ENCODE assay signal across 22 cellular contexts in genomic region chr6:46688966-46689335, GRCh38. TPM values are rescaled to one million over a fixed set of nuclear protein-coding genes. Genes with fewer than 3 reads are reported as not detected.
DNase-seq lines count a peak whose midpoint lies in the region; ATAC-seq, FAIRE-seq and TF ChIP-seq lines count a peak whose summit lies in the region.
"Had no signal": no experiment of that assay in that cellular context is flagged by ENCODE, and none has a peak within 500 bp of the region (broad histone marks: within the 10 kb centered on the region; RNA-seq: fewer than 3 reads in every experiment).

No MANE protein-coding gene starts in this region.

- H3K27ac ChIP-seq in GM23338 (ENCODE audit: low read depth) (no peak overlapping the region), H1 (ENCODE audit: low read depth, low read length) (no peak overlapping the region), neuronal stem cell (replicated peaks; ENCODE audit: low read length) (no peak overlapping the region)
- H3K27ac ChIP-seq: A549 had no signal

- H3K9me3 Mint-ChIP-seq in GM23338, result no peaks in the 10 kb centered on the region

- H3K79me2 ChIP-seq in GM23338 (replicated peaks; ENCODE audit: insufficient read depth), result no peaks in the 10 kb centered on the region
- H3K79me2 ChIP-seq in H1 (ENCODE audit: control insufficient read depth in 1 of 2, insufficient read depth in 2 of 2, low read length in 2 of 2), result no peaks in the 10 kb centered on the region

- no peak for DNase-seq in GM23338 (ENCODE audit: low spot score)
- DNase-seq in H1 (ENCODE audit: low read depth in 1 of 2, low spot score in 2 of 2), result no peak
- DNase-seq in neuronal stem cell (ENCODE audit: low spot score), result no peak
- no peak for DNase-seq in dedifferentiated amniotic fluid mesenchymal stem cell (ENCODE audit: extremely low spot score)
- DNase-seq: 8988T; ACHN; AML-193; C1 segment of cervical spinal cord; Calu3; CD4-positive, alpha-beta memory T cell; COR-L47; DMS53; DMS79 treated with DMSO at 0.1 percent for 48 hours; GOT3; HCEC 1CT had no signal

- TF ChIP-seq CTCF in GM23338 (conservative IDR thresholded peaks at IDR 0.05; ENCODE audit: low read depth in 2 of 2) (no peak), H1 (IDR thresholded peaks at IDR 0.05; ENCODE audit: control extremely low read depth in 1 of 3, insufficient read depth in 1 of 3, low read depth in 1 of 3, low read length in 3 of 3) (no peak)

- H2BK12ac ChIP-seq in H1 (ENCODE audit: low read depth, low read length) (no peak overlapping the region), neuronal stem cell (ENCODE audit: low read length) (no peak overlapping the region)

- FAIRE-seq in H1 (lab: Jason Lieb, UNC), result no peak
- FAIRE-seq: A549, G401.6, GM12892 had no signal

- H3K9me3 ChIP-seq in H1 (ENCODE audit: insufficient read depth in 2 of 2, low read depth in 1 of 2, low read length in 1 of 2) (no peaks in the 10 kb centered on the region), neuronal stem cell (replicated peaks in 1 of 2; ENCODE audit: control insufficient read depth in 2 of 2, insufficient read depth in 1 of 2, low read depth in 1 of 2, low read length in 2 of 2) (no peaks in the 10 kb centered on the region)
- H3K9me3 ChIP-seq: A549 had no signal

- 0 out of 2 replicates have a peak overlapping the region, but pooled peaks have one; percentile 52 for H2AFZ ChIP-seq in GM23338
- 0 out of 2 replicates have a peak overlapping the region, but pooled peaks have one; percentile 8 for H2AFZ ChIP-seq in H1 (ENCODE audit: low read length)
- no peak overlapping the region for H2AFZ ChIP-seq in neuronal stem cell (ENCODE audit: low read length)

- H3K18ac ChIP-seq in H1 (ENCODE audit: extremely low read depth, low read length) (no peak overlapping the region), neuronal stem cell (ENCODE audit: low read length) (peak overlapping the region; percentile 51)

- H4K5ac ChIP-seq in H1 (ENCODE audit: insufficient read length, low read depth, low read length), result no peak overlapping the region

- no peak overlapping the region for H3K27ac Mint-ChIP-seq in GM23338
- H3K27ac Mint-ChIP-seq: CD4-positive, alpha-beta memory T cell had no signal

- H4K20me1 ChIP-seq in GM23338 (replicated peaks; ENCODE audit: insufficient read depth), result no peaks in the 10 kb centered on the region
- H4K20me1 ChIP-seq in H1 (replicated peaks in 1 of 2; ENCODE audit: control insufficient read depth in 1 of 2, insufficient read depth in 2 of 2, low read length in 2 of 2), result no peaks in the 10 kb centered on the region

- H3K4me2 ChIP-seq in GM23338 (no peak overlapping the region), H1 (ENCODE audit: insufficient read depth in 1 of 2, low read depth in 2 of 2, low read length in 2 of 2) (no peak overlapping the region), neuronal stem cell (ENCODE audit: insufficient read depth, low read length, poor library complexity, severe bottlenecking) (no peak overlapping the region)
- H3K4me2 ChIP-seq: A549 had no signal

- no peak for TF ChIP-seq EP300 in H1 (IDR thresholded peaks at IDR 0.05; ENCODE audit: borderline replicate concordance in 1 of 2, low read depth in 2 of 2, low read length in 2 of 2)

- H4K8ac ChIP-seq in H1 (ENCODE audit: extremely low read depth, insufficient read depth, low read length) (no peak overlapping the region), neuronal stem cell (ENCODE audit: low read depth, low read length) (no peak overlapping the region)

- 95% methylated on average over 11 of the region's 13 CpGs; no CpG with 5 or more reads in 1 of the 2 experiments for WGBS in H1 (ENCODE audit: extremely low coverage in 1 of 2, insufficient coverage in 1 of 2, insufficient read length in 1 of 2, insufficient replicate concordance in 2 of 2, low coverage in 1 of 2, low lambda C conversion rate in 2 of 2, missing lambda C conversion rate in 1 of 2), 2 experiments
- WGBS in neuronal stem cell (ENCODE audit: extremely low coverage in 2 of 2, insufficient read length in 2 of 2, insufficient replicate concordance in 1 of 2), 2 donors, result no CpG with 5 or more reads among the region's 13 CpGs

- H3K9me2 ChIP-seq in GM23338 (ENCODE audit: insufficient read depth), result no peaks in the 10 kb centered on the region

- H3K23me2 ChIP-seq in H1 (ENCODE audit: low read depth, low read length), result 0 out of 2 replicates have a peak, but pooled peaks cover 2% of the 10 kb centered on the region

- ATAC-seq in GM23338 (no peak), GM19467 (IDR thresholded peaks at IDR 0.05; ENCODE audit: unreplicated experiment) (no peak)
- ATAC-seq: A549 had no signal

- no peak overlapping the region for H3K4ac ChIP-seq in H1 (replicated peaks; ENCODE audit: insufficient read length, low read depth, low read length)
- H3K4ac ChIP-seq in neuronal stem cell (ENCODE audit: low read length), result no peak overlapping the region

- no peak for TF ChIP-seq POLR2A in H1 (IDR thresholded peaks at IDR 0.05; ENCODE audit: control extremely low read depth in 1 of 2, low read depth in 2 of 2, low read length in 2 of 2)

- no peak for TF ChIP-seq RAD21 in H1 (IDR thresholded peaks at IDR 0.05 in 1 of 2, conservative IDR thresholded peaks at IDR 0.05 in 1 of 2; ENCODE audit: low read depth in 2 of 2, low read length in 2 of 2)

- H3K14ac ChIP-seq in H1 (ENCODE audit: insufficient read length) (no peak overlapping the region), neuronal stem cell (ENCODE audit: low read length) (peak overlapping the region; percentile 14)

- H3K27me3 ChIP-seq in GM23338 (ENCODE audit: insufficient read depth), result no peaks in the 10 kb centered on the region
- no peaks in the 10 kb centered on the region for H3K27me3 ChIP-seq in H1 (replicated peaks in 1 of 4; ENCODE audit: control insufficient read depth in 3 of 4, extremely low read depth in 1 of 4, insufficient read depth in 3 of 4, low read length in 3 of 4)
- no peaks in the 10 kb centered on the region for H3K27me3 ChIP-seq in neuronal stem cell (ENCODE audit: control insufficient read depth in 3 of 3, insufficient read depth in 3 of 3, low read depth in 1 of 3, low read length in 3 of 3)

- POLR2A ChIA-PET in H1 (lab: Charles Lee; ENCODE audit: partially characterized antibody), result no interaction called here

- H3K23ac ChIP-seq in H1 (ENCODE audit: insufficient read length), result no peak overlapping the region
- H3K23ac ChIP-seq in neuronal stem cell (ENCODE audit: low read depth, low read length, poor library complexity), result no peak overlapping the region

- H3K79me1 ChIP-seq in H1 (ENCODE audit: low read depth, low read length), result no peaks in the 10 kb centered on the region
- no peaks in the 10 kb centered on the region for H3K79me1 ChIP-seq in neuronal stem cell (ENCODE audit: low read depth, low read length)

- H2AK5ac ChIP-seq in H1 (ENCODE audit: low read depth, low read length) (no peak overlapping the region), neuronal stem cell (ENCODE audit: low read depth, low read length) (no peak overlapping the region)

- H3K56ac ChIP-seq in H1 (replicated peaks; ENCODE audit: insufficient read length, low read depth, low read length), result no peak overlapping the region

- H3K27me3 Mint-ChIP-seq in GM23338 (ENCODE audit: insufficient read depth, low read depth, poor library complexity), result peaks cover 6% of the 10 kb centered on the region

- H4K91ac ChIP-seq in H1 (replicated peaks; ENCODE audit: insufficient read length, low read length) (no peak overlapping the region), neuronal stem cell (ENCODE audit: low read depth, low read length, poor library complexity) (no peak overlapping the region)

- H3K4me3 ChIP-seq in GM23338 (no peak overlapping the region), H1 (ENCODE audit: extremely low read depth in 1 of 4, insufficient read depth in 2 of 4, low read depth in 3 of 4, low read length in 4 of 4) (no peak overlapping the region), neuronal stem cell (ENCODE audit: low read length in 2 of 2) (no peak overlapping the region)
- H3K4me3 ChIP-seq: A549 had no signal

- H2BK15ac ChIP-seq in H1 (ENCODE audit: low read length) (no peak overlapping the region), neuronal stem cell (ENCODE audit: low read length) (no peak overlapping the region)

- H3K4me1 ChIP-seq in GM23338 (ENCODE audit: insufficient read depth) (no peaks in the 10 kb centered on the region), H1 (replicated peaks in 1 of 4; ENCODE audit: control insufficient read depth in 3 of 4, insufficient read depth in 4 of 4, low read length in 3 of 4) (no peaks in the 10 kb centered on the region), neuronal stem cell (ENCODE audit: control insufficient read depth in 2 of 2, insufficient read depth in 1 of 2, low read depth in 1 of 2, low read length in 2 of 2) (no peaks in the 10 kb centered on the region)
- H3K4me1 ChIP-seq: A549 had no signal

- H3K4me1 Mint-ChIP-seq in GM23338, result no peaks in the 10 kb centered on the region

- H2BK120ac ChIP-seq in H1 (replicated peaks; ENCODE audit: low read depth, low read length) (no peak overlapping the region), neuronal stem cell (ENCODE audit: low read depth, low read length) (no peak overlapping the region)

- no peak overlapping the region for H2BK20ac ChIP-seq in H1 (ENCODE audit: low read length)

- no peak overlapping the region for H2BK5ac ChIP-seq in H1 (ENCODE audit: low read depth, low read length)
- no peak overlapping the region for H2BK5ac ChIP-seq in neuronal stem cell (ENCODE audit: low read length)

- H3K36me3 Mint-ChIP-seq in GM23338 (ENCODE audit: low read depth), result no peaks in the 10 kb centered on the region
- H3K36me3 Mint-ChIP-seq: CD4-positive, alpha-beta memory T cell had no signal

- no peaks in the 10 kb centered on the region for H3F3A ChIP-seq in GM23338 (replicated peaks; ENCODE audit: low read depth)

- H3K9ac ChIP-seq in H1 (replicated peaks in 1 of 4; ENCODE audit: extremely low read depth in 1 of 4, low read depth in 3 of 4, low read length in 3 of 4) (no peak overlapping the region), neuronal stem cell (ENCODE audit: low read depth, low read length, poor library complexity) (no peak overlapping the region)

- H3K36me3 ChIP-seq in GM23338 (ENCODE audit: insufficient read depth), result no peaks in the 10 kb centered on the region
- no peaks in the 10 kb centered on the region for H3K36me3 ChIP-seq in H1 (ENCODE audit: control insufficient read depth in 2 of 4, insufficient read depth in 4 of 4, low read length in 3 of 4)
- H3K36me3 ChIP-seq in neuronal stem cell (replicated peaks in 1 of 2; ENCODE audit: control insufficient read depth in 2 of 2, insufficient read depth in 2 of 2, low read length in 2 of 2), result no peaks in the 10 kb centered on the region

- CTCF ChIA-PET in H1 (lab: Charles Lee; ENCODE audit: partially characterized antibody), result no interaction called here

- no peak overlapping the region for H3K4me3 Mint-ChIP-seq in GM23338
- H3K4me3 Mint-ChIP-seq: CD4-positive, alpha-beta memory T cell had no signal

RNA-seq across cellular contexts. Expression of gene TDRD6, which starts 1.3 kb away (rescaled TPM):
- 0.14 TPM in 1 of 2 replicates, not detected in the other for total RNA-seq in GM23338 (2014; rRNA removed; shearing (Covaris generic))
- polyA plus RNA-seq in GM23338 (2016; fragmentation: Nextera tagmentation; extraction: Ambion mirVana) (0.10 and 0.24 TPM in 2 replicates), H1 (2011; rRNA removed) (0.02 and 0.06 TPM in 2 replicates)
- 0.19 TPM in 1 of 2 replicates, not detected in the other for total RNA-seq in H1 (2021; fragmentation: NEBNext Ultra II Directional; extraction: Animal tissue kit (Norgen Biotek cat#: 25700))
- polyA plus RNA-seq in H1 (2011; cell fraction: cytosol; rRNA removed), result 0.09 TPM
- 0.27 TPM for polyA plus RNA-seq in H1 (2011; cell fraction: nucleus; rRNA removed)
- 0.05 to 0.83 TPM (median 0.12 TPM) in 4 replicates for polyA plus RNA-seq in H1 (2012, experiment 1 of 2)
- not detected for polyA plus RNA-seq in H1 (2012, experiment 2 of 2)
- 0.04 TPM for polyA plus RNA-seq in H1 (2013, experiment 1 of 2)
- 0.04 TPM for polyA plus RNA-seq in H1 (2013, experiment 2 of 2)
- 0.09 and 0.10 TPM in 2 replicates for polyA minus RNA-seq in H1 (2011; rRNA and poly(A)+ RNA removed)
- polyA minus RNA-seq in H1 (2011; cell fraction: cytosol; rRNA and poly(A)+ RNA removed), result not detected
- polyA minus RNA-seq in H1 (2011; cell fraction: nucleus; rRNA and poly(A)+ RNA removed), result 0.20 TPM
- polyA plus RNA-seq in neuronal stem cell (2013, experiment 1 of 2), result 0.04 TPM
- polyA plus RNA-seq in neuronal stem cell (2013, experiment 2 of 2), result 0.06 TPM
- total RNA-seq: Daoy, H7 had no signal
- polyA plus RNA-seq: BJ; CD4-positive, alpha-beta memory T cell had no signal

RNA-seq across cellular contexts. Expression of gene SLC25A27, which starts 36.2 kb away (rescaled TPM):
- 11.8 and 16.2 TPM in 2 replicates for total RNA-seq in GM23338 (2014; rRNA removed; shearing (Covaris generic))
- 6.0 and 8.5 TPM in 2 replicates for polyA plus RNA-seq in GM23338 (2016; fragmentation: Nextera tagmentation; extraction: Ambion mirVana)
- 8.4 and 9.5 TPM in 2 replicates for total RNA-seq in H1 (2021; fragmentation: NEBNext Ultra II Directional; extraction: Animal tissue kit (Norgen Biotek cat#: 25700))
- polyA plus RNA-seq in H1 (2011; rRNA removed), result 4.9 and 7.3 TPM in 2 replicates
- 13.3 TPM for polyA plus RNA-seq in H1 (2011; cell fraction: cytosol; rRNA removed)
- 18.2 TPM for polyA plus RNA-seq in H1 (2011; cell fraction: nucleus; rRNA removed)
- 13.2 to 19.8 TPM (median 17.1 TPM) in 4 replicates for polyA plus RNA-seq in H1 (2012, experiment 1 of 2)
- polyA plus RNA-seq in H1 (2012, experiment 2 of 2), result 1.1 TPM
- 7.5 TPM for polyA plus RNA-seq in H1 (2013, experiment 1 of 2)
- polyA plus RNA-seq in H1 (2013, experiment 2 of 2), result 5.7 TPM
- polyA minus RNA-seq in H1 (2011; rRNA and poly(A)+ RNA removed), result 3.9 and 4.9 TPM in 2 replicates
- 10.6 TPM for polyA minus RNA-seq in H1 (2011; cell fraction: cytosol; rRNA and poly(A)+ RNA removed)
- polyA minus RNA-seq in H1 (2011; cell fraction: nucleus; rRNA and poly(A)+ RNA removed), result 13.9 TPM
- 18.6 TPM for polyA plus RNA-seq in neuronal stem cell (2013, experiment 1 of 2)
- polyA plus RNA-seq in neuronal stem cell (2013, experiment 2 of 2), result 15.3 TPM
- polyA plus RNA-seq: CD4-positive, alpha-beta memory T cell had no signal

RNA-seq across cellular contexts. Expression of gene CYP39A1, which starts 36.3 kb away (rescaled TPM):
- 1.8 and 3.5 TPM in 2 replicates for total RNA-seq in GM23338 (2014; rRNA removed; shearing (Covaris generic))
- 1.5 and 2.2 TPM in 2 replicates for polyA plus RNA-seq in GM23338 (2016; fragmentation: Nextera tagmentation; extraction: Ambion mirVana)
- total RNA-seq in H1 (2021; fragmentation: NEBNext Ultra II Directional; extraction: Animal tissue kit (Norgen Biotek cat#: 25700)), result 2.4 and 2.5 TPM in 2 replicates
- polyA plus RNA-seq in H1 (2011; rRNA removed), result 0.20 and 0.71 TPM in 2 replicates
- 1.3 TPM for polyA plus RNA-seq in H1 (2011; cell fraction: cytosol; rRNA removed)
- 0.29 TPM for polyA plus RNA-seq in H1 (2011; cell fraction: nucleus; rRNA removed)
- 0.97 to 1.6 TPM (median 1.4 TPM) in 4 replicates for polyA plus RNA-seq in H1 (2012, experiment 1 of 2)
- polyA plus RNA-seq in H1 (2012, experiment 2 of 2), result 0.12 TPM
- 1.5 TPM for polyA plus RNA-seq in H1 (2013, experiment 1 of 2)
- polyA plus RNA-seq in H1 (2013, experiment 2 of 2), result 2.1 TPM
- polyA minus RNA-seq in H1 (2011; rRNA and poly(A)+ RNA removed), result 0.73 and 1.6 TPM in 2 replicates
- polyA minus RNA-seq in H1 (2011; cell fraction: cytosol; rRNA and poly(A)+ RNA removed), result 0.81 TPM
- polyA minus RNA-seq in H1 (2011; cell fraction: nucleus; rRNA and poly(A)+ RNA removed), result 1.3 TPM
- polyA plus RNA-seq in neuronal stem cell (2013, experiment 1 of 2), result 4.2 TPM
- polyA plus RNA-seq in neuronal stem cell (2013, experiment 2 of 2), result 4.4 TPM
- total RNA-seq: CD4-positive, alpha-beta memory T cell had no signal
- polyA plus RNA-seq: BJ; CD4-positive, alpha-beta memory T cell had no signal

RNA-seq across cellular contexts. Expression of gene PLA2G7, which starts 46.2 kb away (rescaled TPM):
- total RNA-seq in GM23338 (2014; rRNA removed; shearing (Covaris generic)), result 1.7 and 2.8 TPM in 2 replicates
- polyA plus RNA-seq in GM23338 (2016; fragmentation: Nextera tagmentation; extraction: Ambion mirVana) (2.3 and 2.4 TPM in 2 replicates), H1 (2011; rRNA removed) (1.3 and 2.2 TPM in 2 replicates)
- 1.5 and 1.9 TPM in 2 replicates for total RNA-seq in H1 (2021; fragmentation: NEBNext Ultra II Directional; extraction: Animal tissue kit (Norgen Biotek cat#: 25700))
- polyA plus RNA-seq in H1 (2011; cell fraction: cytosol; rRNA removed), result 2.2 TPM
- 1.0 TPM for polyA plus RNA-seq in H1 (2011; cell fraction: nucleus; rRNA removed)
- 1.9 to 3.2 TPM (median 2.6 TPM) in 4 replicates for polyA plus RNA-seq in H1 (2012, experiment 1 of 2)
- 0.68 TPM for polyA plus RNA-seq in H1 (2012, experiment 2 of 2)
- 3.5 TPM for polyA plus RNA-seq in H1 (2013, experiment 1 of 2)
- polyA plus RNA-seq in H1 (2013, experiment 2 of 2), result 4.2 TPM
- 1.7 and 3.3 TPM in 2 replicates for polyA minus RNA-seq in H1 (2011; rRNA and poly(A)+ RNA removed)
- 2.0 TPM for polyA minus RNA-seq in H1 (2011; cell fraction: cytosol; rRNA and poly(A)+ RNA removed)
- polyA minus RNA-seq in H1 (2011; cell fraction: nucleus; rRNA and poly(A)+ RNA removed), result 1.9 TPM
- 2.5 TPM for polyA plus RNA-seq in neuronal stem cell (2013, experiment 1 of 2)
- 2.6 TPM for polyA plus RNA-seq in neuronal stem cell (2013, experiment 2 of 2)
- total RNA-seq: Daoy had no signal
- polyA plus RNA-seq: BJ; CD4-positive, alpha-beta memory T cell had no signal

RNA-seq across cellular contexts. Expression of gene ANKRD66, which starts 57.8 kb away (rescaled TPM):
- total RNA-seq in GM23338 (2014; rRNA removed; shearing (Covaris generic)), result not detected in 2 replicates
- polyA plus RNA-seq in GM23338 (2016; fragmentation: Nextera tagmentation; extraction: Ambion mirVana) (not detected in 2 replicates), H1 (2011; rRNA removed) (0.05 TPM in 1 of 2 replicates, not detected in the other)
- total RNA-seq in H1 (2021; fragmentation: NEBNext Ultra II Directional; extraction: Animal tissue kit (Norgen Biotek cat#: 25700)), result not detected in 2 replicates
- polyA plus RNA-seq in H1 (2011; cell fraction: cytosol; rRNA removed), result not detected
- polyA plus RNA-seq in H1 (2011; cell fraction: nucleus; rRNA removed), result not detected
- polyA plus RNA-seq in H1 (2012, experiment 1 of 2), result not detected in 4 replicates
- polyA plus RNA-seq in H1 (2012, experiment 2 of 2), result not detected
- polyA plus RNA-seq in H1 (2013, experiment 1 of 2), result not detected
- not detected for polyA plus RNA-seq in H1 (2013, experiment 2 of 2)
- not detected in 2 replicates for polyA minus RNA-seq in H1 (2011; rRNA and poly(A)+ RNA removed)
- polyA minus RNA-seq in H1 (2011; cell fraction: cytosol; rRNA and poly(A)+ RNA removed), result not detected
- polyA minus RNA-seq in H1 (2011; cell fraction: nucleus; rRNA and poly(A)+ RNA removed), result not detected
- not detected for polyA plus RNA-seq in neuronal stem cell (2013, experiment 1 of 2)
- polyA plus RNA-seq in neuronal stem cell (2013, experiment 2 of 2), result not detected
- total RNA-seq: Calu3; CD4-positive, alpha-beta memory T cell; Daoy; H7 had no signal
- polyA plus RNA-seq: A549; BJ; CD4-positive, alpha-beta memory T cell had no signal
